In the genomic region with DNA sequence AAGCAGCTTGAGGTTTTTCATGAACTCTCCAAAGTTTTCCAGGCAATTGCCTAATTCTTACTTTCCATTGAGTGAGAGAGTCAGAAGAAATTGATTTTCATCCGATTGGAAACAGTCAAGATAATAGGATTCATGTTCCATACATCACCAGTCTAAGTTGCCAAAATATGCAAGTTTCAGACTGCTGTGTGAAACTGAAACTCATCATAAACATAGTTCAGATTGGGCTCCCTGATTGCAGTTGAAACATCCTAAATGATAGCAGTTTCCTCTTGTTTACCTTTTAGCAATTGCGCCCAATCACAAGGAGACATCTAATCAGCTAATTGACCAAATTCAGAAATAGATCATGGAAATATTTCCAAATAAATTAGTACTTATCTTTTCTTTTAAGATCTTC, we compare ENCODE assay signal across 10 cellular contexts. TPM values are rescaled to one million over a fixed set of nuclear protein-coding genes. Genes with fewer than 3 reads are reported as not detected.
"Had no signal": no experiment of that assay in that cellular context is flagged by ENCODE, and none has a peak within 500 bp of the region (broad histone marks: within the 10 kb centered on the region; RNA-seq: fewer than 3 reads in every experiment).

No MANE protein-coding gene starts in this region.

- H3K36me3 Mint-ChIP-seq: IgD-negative memory B cell had no signal

- H2AFZ ChIP-seq: GM23338 had no signal

- H3K4me1 Mint-ChIP-seq: IgD-negative memory B cell had no signal

- H3K4me2 ChIP-seq: GM23338 had no signal

- DNase-seq: H7, HFFc6, KBM-7 had no signal

- H3K27ac ChIP-seq: HL-60 had no signal

- H3K4me1 ChIP-seq: HAP-1 had no signal

- H3K4me3 ChIP-seq: GM23338, HAP-1 had no signal

- H3K4me3 Mint-ChIP-seq: GM23338, HFFc6, IgD-negative memory B cell had no signal

- H3K27me3 Mint-ChIP-seq: IgD-negative memory B cell had no signal

- FAIRE-seq: HepG2 had no signal

- ATAC-seq: GM23338, HCT116, HepG2 had no signal

- H3K36me3 ChIP-seq: HAP-1 had no signal

- H3K9me3 ChIP-seq: HAP-1 had no signal

- H3K27ac Mint-ChIP-seq: GM23338, HFFc6, IgD-negative memory B cell had no signal

RNA-seq across cellular contexts. Expression of a gene that starts 56.8 kb away (rescaled TPM):
- total RNA-seq: GM23338, H4, H7, HepG2, HFFc6 had no signal
- polyA plus RNA-seq: GM23338, HepG2, IgD-negative memory B cell had no signal
